8 cellular contexts compared by ENCODE assay signal in the genomic region with DNA sequence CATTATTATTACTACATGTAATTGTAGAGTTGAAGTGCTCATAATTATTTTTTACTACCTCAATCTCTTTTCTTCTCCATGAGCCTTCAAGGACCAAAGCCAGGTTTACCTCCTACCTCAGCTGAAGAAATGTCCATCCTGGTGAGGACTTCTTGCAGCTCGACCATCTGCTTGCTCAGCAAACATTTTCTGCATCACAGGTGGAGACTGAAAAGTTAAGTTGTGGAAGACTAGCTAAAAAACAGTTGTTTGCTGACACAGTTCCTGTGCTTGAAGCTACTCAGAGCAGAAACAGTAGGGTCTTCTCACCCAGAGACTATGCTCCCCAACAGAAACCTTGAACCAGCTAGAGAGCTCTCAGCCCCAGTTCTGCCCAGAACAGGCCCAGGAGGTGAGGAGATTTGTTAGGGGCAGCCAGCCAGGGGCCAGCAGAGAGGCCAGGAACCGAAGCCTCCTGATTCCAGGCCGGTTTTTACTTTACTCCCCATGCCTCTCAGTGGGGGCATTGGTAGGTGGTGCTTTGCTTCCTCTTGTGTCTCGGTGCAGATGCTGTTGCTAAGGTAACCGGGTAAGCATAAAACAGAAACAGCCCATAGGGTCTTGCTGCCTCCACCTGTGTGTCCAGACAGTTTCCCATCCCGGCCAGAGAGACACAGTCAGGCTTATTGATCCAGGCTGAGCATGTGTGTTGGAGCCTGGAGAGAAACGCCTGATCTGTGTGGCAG. TPM values are rescaled to one million over a fixed set of nuclear protein-coding genes. Genes with fewer than 3 reads are reported as not detected.
DNase-seq lines count a peak whose midpoint lies in the region; ATAC-seq lines count a peak whose summit lies in the region.

No MANE protein-coding gene starts in this region.

- H3K27ac ChIP-seq in substantia nigra (ENCODE audit: low read depth, low read length, poor library complexity, severe bottlenecking), result no peak overlapping the region

- H3K4me3 Mint-ChIP-seq in T-helper 2 cell treated with Interferon-gamma antibody and Interleukin-4, amounts not matched to agents 5 μg/mL and 100 μg/mL, for 36 hours, result no peak overlapping the region

- H3K9me3 Mint-ChIP-seq in T-helper 2 cell treated with Interferon-gamma antibody and Interleukin-4, amounts not matched to agents 5 μg/mL and 100 μg/mL, for 36 hours, result no peaks in the 10 kb centered on the region

- peak overlapping the region; percentile 21 for H3K27ac Mint-ChIP-seq in T-helper 2 cell treated with Interferon-gamma antibody and Interleukin-4, amounts not matched to agents 5 μg/mL and 100 μg/mL, for 36 hours

- DNase-seq in DMS79 (lab: John Stamatoyannopoulos, UW) (peak; percentile 40), substantia nigra (lab: John Stamatoyannopoulos, UW) (no peak), G401 (ENCODE audit: low spot score) (no peak), superior temporal gyrus (ENCODE audit: extremely low spot score) (no peak)
- DNase-seq in T-helper 2 cell treated with Interferon-gamma antibody and Interleukin-4, amounts not matched to agents 5 μg/mL and 100 μg/mL, for 36 hours (ENCODE audit: low spot score), result no peak

- H3K36me3 Mint-ChIP-seq in T-helper 2 cell treated with Interferon-gamma antibody and Interleukin-4, amounts not matched to agents 5 μg/mL and 100 μg/mL, for 36 hours (ENCODE audit: low read depth), result no peaks in the 10 kb centered on the region

- peak; percentile 72 for ATAC-seq in GM19395 (IDR thresholded peaks at IDR 0.05; ENCODE audit: unreplicated experiment)
- ATAC-seq in HG03342 (IDR thresholded peaks at IDR 0.05; ENCODE audit: unreplicated experiment), result peak; percentile 87
- no peak for ATAC-seq in GM21381 (IDR thresholded peaks at IDR 0.05; ENCODE audit: unreplicated experiment)

- no peaks in the 10 kb centered on the region for H3K27me3 Mint-ChIP-seq in T-helper 2 cell treated with Interferon-gamma antibody and Interleukin-4, amounts not matched to agents 5 μg/mL and 100 μg/mL, for 36 hours (ENCODE audit: low read depth)

- peaks cover 32% of the 10 kb centered on the region for H3K4me1 Mint-ChIP-seq in T-helper 2 cell treated with Interferon-gamma antibody and Interleukin-4, amounts not matched to agents 5 μg/mL and 100 μg/mL, for 36 hours (ENCODE audit: low read depth)

- in situ Hi-C loops in G401 (cut with HindIII; ENCODE audit: low sequenced_read_pairs), result no loop called here

RNA-seq across cellular contexts. Expression of a gene that starts 54.9 kb away (rescaled TPM):
- 55.3 and 87.5 TPM in 2 replicates for total RNA-seq in G401 (2014; rRNA removed; shearing (Covaris generic))
